ENCODE assay signal across 21 cellular contexts in the genomic region with DNA sequence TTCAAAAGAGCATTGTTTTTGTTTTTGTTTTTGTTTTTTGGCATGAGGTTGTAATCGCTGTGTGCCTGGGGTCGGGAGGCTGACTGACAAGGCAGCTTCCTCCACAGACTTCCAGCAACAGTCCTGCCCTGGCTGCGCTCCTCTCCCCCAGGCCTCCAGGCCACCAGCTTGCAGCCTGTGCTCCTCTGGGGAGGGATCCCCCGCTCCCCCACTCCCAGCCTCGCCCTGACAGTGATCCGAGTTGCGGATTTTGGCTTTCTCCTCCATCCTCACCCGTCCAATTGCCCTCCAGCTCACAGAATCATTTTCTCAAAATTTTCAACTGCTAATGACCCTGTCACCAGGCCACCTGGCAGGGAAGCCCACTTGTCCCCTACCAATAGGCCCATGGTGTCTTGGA.
"Had no signal": no experiment of that assay in that cellular context is flagged by ENCODE, and none has a peak within 500 bp of the region (broad histone marks: within the 10 kb centered on the region; RNA-seq: fewer than 3 reads in every experiment).

No MANE protein-coding gene starts in this region.

- ATAC-seq: activated CD4-positive, alpha-beta T cell treated with anti-CD3 and anti-CD28 coated beads for 36 hours; activated CD8-positive, alpha-beta memory T cell treated with anti-CD3 and anti-CD28 coated beads, Interleukin-2, amount 10 ng/mL, durations not matched to agents 7 days and 5 days; activated CD8-positive, alpha-beta T cell treated with anti-CD3 and anti-CD28 coated beads, Interleukin-2, amount 10 ng/mL, durations not matched to agents 7 days and 5 days; left lung; mucosa of descending colon had no signal

- H3K9me3 ChIP-seq: left lung, mucosa of descending colon, right atrium auricular region, tibial nerve had no signal

- H3K4me3 ChIP-seq: left lung, lung, mucosa of descending colon, right atrium auricular region, tibial nerve had no signal

- H3K36me3 Mint-ChIP-seq: activated CD8-positive, alpha-beta memory T cell treated with anti-CD3 and anti-CD28 coated beads, Interleukin-2, amount 10 ng/mL, durations not matched to agents 7 days and 5 days; activated naive CD8-positive, alpha-beta T cell had no signal

- H3K27ac Mint-ChIP-seq: activated CD4-positive, alpha-beta T cell treated with anti-CD3 and anti-CD28 coated beads for 36 hours; activated CD8-positive, alpha-beta memory T cell treated with anti-CD3 and anti-CD28 coated beads, Interleukin-2, amount 10 ng/mL, durations not matched to agents 7 days and 5 days; activated CD8-positive, alpha-beta T cell treated with anti-CD3 and anti-CD28 coated beads, Interleukin-2, amount 10 ng/mL, durations not matched to agents 7 days and 5 days; activated naive CD8-positive, alpha-beta T cell; nephron had no signal

- H3K4me3 Mint-ChIP-seq: activated CD4-positive, alpha-beta T cell treated with anti-CD3 and anti-CD28 coated beads for 36 hours; activated CD8-positive, alpha-beta memory T cell treated with anti-CD3 and anti-CD28 coated beads, Interleukin-2, amount 10 ng/mL, durations not matched to agents 7 days and 5 days; activated CD8-positive, alpha-beta T cell treated with anti-CD3 and anti-CD28 coated beads, Interleukin-2, amount 10 ng/mL, durations not matched to agents 7 days and 5 days; activated naive CD8-positive, alpha-beta T cell; nephron had no signal

- H3K27ac ChIP-seq: left lung, right atrium auricular region, tibial nerve had no signal

- FAIRE-seq: bronchial epithelial cell, colon, frontal cortex, urothelium cell line had no signal

- DNase-seq: activated CD4-positive, alpha-beta T cell treated with anti-CD3 and anti-CD28 coated beads for 36 hours; activated CD4-positive, CD25-positive, alpha-beta regulatory T cell; activated CD8-positive, alpha-beta memory T cell treated with anti-CD3 and anti-CD28 coated beads, Interleukin-2, amount 10 ng/mL, durations not matched to agents 7 days and 5 days; activated naive CD4-positive, alpha-beta T cell; activated T-cell treated with anti-CD3 and anti-CD28 coated beads, Interleukin-2, amount 50 U/mL, for 48 hours; anterior cingulate cortex; dermis blood vessel endothelial cell; effector memory CD4-positive, alpha-beta T cell; left lung; stimulated activated naive CD4-positive, alpha-beta T cell had no signal
